8 cellular contexts compared by ENCODE assay signal in the genomic region with DNA sequence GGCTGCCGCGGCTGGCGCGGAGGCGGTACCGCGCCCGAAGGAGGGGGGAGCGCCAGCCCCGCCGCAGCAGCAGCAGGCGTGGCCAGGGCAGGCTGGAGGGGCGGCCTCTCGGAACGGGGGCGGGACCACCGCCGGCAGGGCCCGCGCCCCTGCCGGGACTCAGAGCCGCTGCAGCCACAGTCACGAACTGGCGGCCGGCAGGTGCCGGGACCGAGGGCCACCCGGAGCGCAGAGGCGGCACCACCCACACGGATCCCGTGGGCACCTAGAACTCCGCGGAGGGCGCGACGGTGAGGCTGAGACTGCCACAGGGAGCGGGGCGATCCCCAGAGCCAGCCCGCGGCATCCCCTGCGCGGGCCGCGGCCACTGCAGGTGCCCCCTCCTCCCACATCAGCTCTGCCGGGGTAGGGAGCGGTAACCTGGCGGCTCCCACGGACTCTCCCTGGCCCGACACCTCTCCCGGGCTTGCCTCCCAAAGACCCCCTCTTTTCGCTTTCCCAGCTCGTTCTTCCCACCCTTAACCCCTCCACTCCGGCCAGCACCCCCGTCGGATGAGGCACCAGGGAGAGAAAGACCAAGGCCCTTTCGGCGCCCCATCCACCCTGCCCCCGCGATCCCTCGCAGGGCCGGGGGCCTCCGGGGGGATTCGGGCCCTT. TPM values are rescaled to one million over a fixed set of nuclear protein-coding genes. Genes with fewer than 3 reads are reported as not detected.
A peak's percentile ranks its signal among the peaks of the same experiment; 100 is the strongest.
DNase-seq lines count a peak whose midpoint lies in the region; ATAC-seq and TF ChIP-seq lines count a peak whose summit lies in the region.

TSS of gene VWA5B2 (plus strand) at position 162 of the 657 bp plus-strand sequence. CDS start 944 bp downstream, outside the sequence.

- H3K9me3 ChIP-seq in left ventricle myocardium inferior (replicated peaks) (no peaks in the 10 kb centered on the region), vagina (no peaks in the 10 kb centered on the region)

- intact Hi-C loops in left ventricle myocardium inferior (cut with micrococcal nuclease) = no loop called here
- intact Hi-C loops in vagina (cut with DNase I) = no loop called here

- in situ Hi-C loops in Caki2 (cut with HindIII; ENCODE audit: low pct_unique_long_range_greater_than_20kb, low sequenced_read_pairs) = no loop called here

- no peak for TF ChIP-seq RAD21 in Ishikawa (IDR thresholded peaks at IDR 0.05; ENCODE audit: low read depth)

- no peak for TF ChIP-seq POLR2A in vagina (IDR thresholded peaks at IDR 0.05)

- peak; percentile 50 for TF ChIP-seq CTCF in left ventricle myocardium inferior (IDR thresholded peaks at IDR 0.05; ENCODE audit: borderline replicate concordance)
- no peak for TF ChIP-seq CTCF in vagina (IDR thresholded peaks at IDR 0.05)

- H3K27me3 ChIP-seq in left ventricle myocardium inferior (ENCODE audit: low read depth) (peaks cover 98% of the 10 kb centered on the region), vagina (peaks cover 23% of the 10 kb centered on the region)

- H3K27ac ChIP-seq in left ventricle myocardium inferior (replicated peaks) (no peak within 1 kb of the TSS), vagina (no peak within 1 kb of the TSS)

- no peak within 1 kb of the TSS for H3K27ac Mint-ChIP-seq in activated naive CD4-positive, alpha-beta T cell treated with anti-CD3 and anti-CD28 coated beads, Interleukin-2, amount 10 ng/mL, durations not matched to agents 7 days and 5 days

- peak; percentile 78 for DNase-seq in Caki2 (ENCODE audit: low read depth)
- DNase-seq in SHP77 treated with DMSO at 0.1 percent for 48 hours (lab: John Stamatoyannopoulos, UW) = peak; percentile 31
- peak; percentile 74 for DNase-seq in activated naive CD4-positive, alpha-beta T cell treated with anti-CD3 and anti-CD28 coated beads, Interleukin-2, amount 10 ng/mL, durations not matched to agents 7 days and 5 days
- DNase-seq in left ventricle myocardium inferior = peak; percentile 50
- DNase-seq in putamen (ENCODE audit: low spot score) = peak; percentile 29
- DNase-seq in vagina (ENCODE audit: extremely low spot score in 2 of 2) = no peak

- H3K36me3 ChIP-seq in left ventricle myocardium inferior (no peaks in the 10 kb centered on the region), vagina (no peaks in the 10 kb centered on the region)

- H3K9me3 Mint-ChIP-seq in activated naive CD4-positive, alpha-beta T cell treated with anti-CD3 and anti-CD28 coated beads, Interleukin-2, amount 10 ng/mL, durations not matched to agents 7 days and 5 days = no peaks in the 10 kb centered on the region

- no peaks in the 10 kb centered on the region for H3K36me3 Mint-ChIP-seq in activated naive CD4-positive, alpha-beta T cell treated with anti-CD3 and anti-CD28 coated beads, Interleukin-2, amount 10 ng/mL, durations not matched to agents 7 days and 5 days

- H3K4me1 ChIP-seq in left ventricle myocardium inferior (peaks cover 23% of the 10 kb centered on the region), vagina (peaks cover 19% of the 10 kb centered on the region)

- peak within 1 kb of the TSS; percentile 68 for H3K4me3 ChIP-seq in left ventricle myocardium inferior
- peak within 1 kb of the TSS; percentile 44 to 47 for H3K4me3 ChIP-seq in vagina

- peaks cover 93% of the 10 kb centered on the region for H3K27me3 Mint-ChIP-seq in activated naive CD4-positive, alpha-beta T cell treated with anti-CD3 and anti-CD28 coated beads, Interleukin-2, amount 10 ng/mL, durations not matched to agents 7 days and 5 days

- ATAC-seq in GM21447 (IDR thresholded peaks at IDR 0.05; ENCODE audit: unreplicated experiment) = peak; percentile 55

- peak within 1 kb of the TSS; percentile 53 for H3K4me3 Mint-ChIP-seq in activated naive CD4-positive, alpha-beta T cell treated with anti-CD3 and anti-CD28 coated beads, Interleukin-2, amount 10 ng/mL, durations not matched to agents 7 days and 5 days

- no peak for TF ChIP-seq EP300 in Ishikawa (IDR thresholded peaks at IDR 0.05; ENCODE audit: borderline replicate concordance)

- CTCF ChIA-PET in activated naive CD4-positive, alpha-beta T cell treated with anti-CD3 and anti-CD28 coated beads, Interleukin-2, amount 10 ng/mL, durations not matched to agents 7 days and 5 days (lab: Charles Lee) = interaction anchor here (0.9 to 5.1 kb wide), 3 partner anchors 10 to 142 kb away, joined by 3 to 58 read pairs (median 5); no protein-coding TSS in a partner anchor

- peaks cover 9% of the 10 kb centered on the region for H3K4me1 Mint-ChIP-seq in activated naive CD4-positive, alpha-beta T cell treated with anti-CD3 and anti-CD28 coated beads, Interleukin-2, amount 10 ng/mL, durations not matched to agents 7 days and 5 days

TF ChIP-seq in Ishikawa, 13 proteins besides CTCF, POLR2A, EP300 and RAD21:
- peak; percentile 10; the same call in 1 of the 2 replicates for TF ChIP-seq TEAD4 (IDR thresholded peaks at IDR 0.05)
- peak; percentile 73 for TF ChIP-seq TAF1 (IDR thresholded peaks at IDR 0.05; ENCODE audit: low read depth)
- no peak for TF ChIP-seq FOXM1 (IDR thresholded peaks at IDR 0.05; ENCODE audit: borderline replicate concordance, low read depth)
- TF ChIP-seq, protein P1, sequence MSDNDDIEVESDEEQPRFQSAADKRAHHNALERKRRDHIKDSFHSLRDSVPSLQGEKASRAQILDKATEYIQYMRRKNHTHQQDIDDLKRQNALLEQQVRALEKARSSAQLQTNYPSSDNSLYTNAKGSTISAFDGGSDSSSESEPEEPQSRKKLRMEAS (IDR thresholded peaks at IDR 0.05) = peak; percentile 42
- TF ChIP-seq EGR1 (IDR thresholded peaks at IDR 0.05) = peak; percentile 50
- TF ChIP-seq CREB1 (IDR thresholded peaks at IDR 0.05; ENCODE audit: low read depth) = no peak
- TF ChIP-seq ZBTB7A (IDR thresholded peaks at IDR 0.05; ENCODE audit: low read depth) = peak; percentile 79; the same call in 1 of the 2 replicates

RNA-seq across cellular contexts. Expression of gene VWA5B2, which starts in this region (rescaled TPM):
- total RNA-seq in Caki2 (2014; rRNA removed; shearing (Covaris generic); ENCODE audit: low replicate concordance) = 0.57 and 5.7 TPM in 2 replicates
- total RNA-seq in left ventricle myocardium inferior (not detected), vagina (0.98 TPM)

Comparison
In these comparisons a context has a peak if more than half of its experiments do, and no peak if none do; other contexts are left out.
1. Peak in DNase-seq and H3K4me3 ChIP-seq in left ventricle myocardium inferior; RNA of the gene not detected or under 1 TPM.
2. DNase-seq: peak in Caki2 (single experiment), SHP77 treated with DMSO at 0.1 percent for 48 hours (single experiment), activated naive CD4-positive, alpha-beta T cell treated with anti-CD3 and anti-CD28 coated beads, Interleukin-2, amount 10 ng/mL, durations not matched to agents 7 days and 5 days (single experiment) and putamen (single experiment); none in vagina (0 of 2).